In the genomic region with DNA sequence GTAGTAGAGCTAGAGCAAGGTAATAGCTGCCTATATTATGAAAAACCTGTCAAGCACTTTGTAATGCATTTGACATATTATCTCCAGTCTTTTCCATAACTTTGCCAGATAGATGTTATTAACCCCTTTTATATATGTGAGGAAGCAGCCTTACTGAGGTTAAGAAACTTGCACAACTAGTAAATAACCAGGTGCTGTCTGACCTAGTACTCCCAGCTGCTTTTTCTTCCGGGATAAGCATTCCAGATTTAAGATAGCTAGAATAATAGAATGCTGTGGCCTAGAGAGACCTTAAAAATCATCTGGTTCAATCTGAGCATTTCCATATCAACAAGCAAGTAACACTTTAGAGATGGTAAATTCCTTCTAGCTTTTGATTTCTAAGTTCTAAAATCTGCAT, we compare ENCODE assay signal across 8 cellular contexts. TPM values are rescaled to one million over a fixed set of nuclear protein-coding genes. Genes with fewer than 3 reads are reported as not detected.
DNase-seq lines count a peak whose midpoint lies in the region; ATAC-seq, FAIRE-seq and TF ChIP-seq lines count a peak whose summit lies in the region.

No MANE protein-coding gene starts in this region.

- no peak for ATAC-seq in HG03432 (IDR thresholded peaks at IDR 0.05; ENCODE audit: unreplicated experiment)

- FAIRE-seq in RCC 7860 (lab: Jason Lieb, UNC): no peak

- H3K4me1 ChIP-seq in DOHH2 (ENCODE audit: control insufficient read depth, low read length) (peaks cover 27% of the 10 kb centered on the region), endodermal cell (ENCODE audit: control insufficient read depth, insufficient read depth, low read length) (no peaks in the 10 kb centered on the region)

- DNase-seq in NCI-H69 (lab: John Stamatoyannopoulos, UW) (peak; percentile 21), endodermal cell (no peak), osteocyte (ENCODE audit: extremely low spot score, unreplicated experiment) (no peak), NCI-H526 treated with DMSO at 0.1 percent for 48 hours (lab: John Stamatoyannopoulos, UW) (no peak), NCI-H2196 treated with DMSO at 0.1 percent for 48 hours (lab: John Stamatoyannopoulos, UW; ENCODE audit: unreplicated experiment) (no peak), RCC 7860 (ENCODE audit: low spot score) (no peak)

- H3K9me3 ChIP-seq in DOHH2 (ENCODE audit: control insufficient read depth, insufficient read depth, low read length) (no peaks in the 10 kb centered on the region), endodermal cell (ENCODE audit: control insufficient read depth, low read length) (no peaks in the 10 kb centered on the region)

- H3F3A ChIP-seq in DOHH2 (ENCODE audit: control insufficient read depth, insufficient read depth): no peaks in the 10 kb centered on the region

- 0 out of 2 replicates have a peak, but pooled peaks cover 4% of the 10 kb centered on the region for H4K20me1 ChIP-seq in DOHH2 (ENCODE audit: control insufficient read depth, insufficient read depth, low read depth, low read length)

- H3K4me1 Mint-ChIP-seq in endodermal cell (peaks cover 24% of the 10 kb centered on the region), osteocyte (ENCODE audit: unreplicated experiment) (peaks cover 36% of the 10 kb centered on the region)

- peaks cover 23% of the 10 kb centered on the region for H3K36me3 ChIP-seq in DOHH2 (ENCODE audit: control insufficient read depth, low read length)
- peaks cover 9% of the 10 kb centered on the region for H3K36me3 ChIP-seq in endodermal cell (ENCODE audit: control insufficient read depth, insufficient read depth, low read length)

- H3K9ac ChIP-seq in endodermal cell (ENCODE audit: extremely low read depth, low read length, poor library complexity, severe bottlenecking): peak overlapping the region; percentile 70

- H3K9me3 Mint-ChIP-seq in endodermal cell (no peaks in the 10 kb centered on the region), osteocyte (ENCODE audit: unreplicated experiment) (no peaks in the 10 kb centered on the region)

- H3K27ac Mint-ChIP-seq in endodermal cell: no peak overlapping the region
- H3K27ac Mint-ChIP-seq in osteocyte (ENCODE audit: unreplicated experiment): peak overlapping the region; percentile 99

- H3K79me2 ChIP-seq in DOHH2 (ENCODE audit: control insufficient read depth, low read length): peaks cover 63% of the 10 kb centered on the region

- H3K4me3 ChIP-seq in DOHH2 (ENCODE audit: low read length) (peak overlapping the region; percentile 72), endodermal cell (ENCODE audit: low read length) (peak overlapping the region; percentile 98)

- no peak overlapping the region for H3K27ac ChIP-seq in DOHH2 (ENCODE audit: low read depth, low read length)
- H3K27ac ChIP-seq in endodermal cell (ENCODE audit: low read depth, low read length): no peak overlapping the region

- peaks cover 7% of the 10 kb centered on the region for H3K27me3 Mint-ChIP-seq in endodermal cell (ENCODE audit: insufficient read depth)
- peaks cover 3% of the 10 kb centered on the region for H3K27me3 Mint-ChIP-seq in osteocyte (ENCODE audit: unreplicated experiment)

- no peaks in the 10 kb centered on the region for H3K9me2 ChIP-seq in DOHH2 (replicated peaks; ENCODE audit: control insufficient read depth, low read length)

- H3K4me2 ChIP-seq in DOHH2 (ENCODE audit: low read length): peak overlapping the region; percentile 87

- peak overlapping the region; percentile 92 for H3K4me3 Mint-ChIP-seq in endodermal cell
- H3K4me3 Mint-ChIP-seq in osteocyte (ENCODE audit: unreplicated experiment): peak overlapping the region; percentile 99

- TF ChIP-seq CTCF in DOHH2 (IDR thresholded peaks at IDR 0.05; ENCODE audit: low read depth, low read length, poor library complexity, severe bottlenecking): no peak
- TF ChIP-seq CTCF in endodermal cell (conservative IDR thresholded peaks at IDR 0.05): no peak
- no peak for TF ChIP-seq CTCF in osteocyte (IDR thresholded peaks at IDR 0.05)

- H3K36me3 Mint-ChIP-seq in endodermal cell (ENCODE audit: low read depth) (peaks cover 8% of the 10 kb centered on the region), osteocyte (ENCODE audit: unreplicated experiment) (peaks cover 5% of the 10 kb centered on the region)

- H3K27me3 ChIP-seq in DOHH2 (ENCODE audit: control insufficient read depth, low read length) (no peaks in the 10 kb centered on the region), endodermal cell (ENCODE audit: control insufficient read depth, insufficient read depth, low read length, poor library complexity, severe bottlenecking) (no peaks in the 10 kb centered on the region)

- 61% methylated on average over 1 of the region's 1 CpG; no CpG with 5 or more reads in 1 of the 2 experiments for WGBS in endodermal cell (ENCODE audit: insufficient coverage in 1 of 2, insufficient read length in 1 of 2), 2 experiments

RNA-seq across cellular contexts. Expression of gene SH3GLB1, which starts 1.6 kb away (rescaled TPM):
- total RNA-seq in endodermal cell: 10 to 100 TPM; 52.5 to 64.8 TPM
- 36.0 TPM for polyA plus RNA-seq in endodermal cell (2013, experiment 1 of 2)
- 37.3 TPM for polyA plus RNA-seq in endodermal cell (2013, experiment 2 of 2)
- 80.5 and 81.8 TPM in 2 replicates for total RNA-seq in osteocyte
